8 cellular contexts compared by ENCODE assay signal in genomic region chr11:7278314-7278917, GRCh38. TPM values are rescaled to one million over a fixed set of nuclear protein-coding genes. Genes with fewer than 3 reads are reported as not detected.
DNase-seq lines count a peak whose midpoint lies in the region; ATAC-seq, FAIRE-seq and TF ChIP-seq lines count a peak whose summit lies in the region.

No MANE protein-coding gene starts in this region.

- no peak overlapping the region for H3K27ac ChIP-seq in HepG2 (ENCODE audit: extremely low read length, insufficient read depth, low read length)
- H3K27ac ChIP-seq in ascending aorta, result no peak overlapping the region

- H3K4me3 ChIP-seq in adipocyte (ENCODE audit: low read length), result no peak overlapping the region
- no peak overlapping the region for H3K4me3 ChIP-seq in HepG2 (replicated peaks in 1 of 3; ENCODE audit: insufficient read depth in 1 of 3, low read depth in 2 of 3, low read length in 3 of 3)
- no peak overlapping the region for H3K4me3 ChIP-seq in ascending aorta

- 3% methylated on average over 3 of the region's 3 CpGs for WGBS in HepG2 (ENCODE audit: low lambda C conversion rate)

- peaks cover 57% of the 10 kb centered on the region for H3K27me3 ChIP-seq in adipocyte (replicated peaks; ENCODE audit: control insufficient read depth, insufficient read depth, low read length)
- H3K27me3 ChIP-seq in HepG2 (ENCODE audit: control insufficient read depth in 1 of 2, insufficient read depth in 2 of 2, low read length in 2 of 2), result no peaks in the 10 kb centered on the region
- no peaks in the 10 kb centered on the region for H3K27me3 ChIP-seq in ascending aorta

- no peaks in the 10 kb centered on the region for H4K20me1 ChIP-seq in HepG2 (ENCODE audit: insufficient read depth, low read length)

- intact Hi-C loops in HepG2 (cut with micrococcal nuclease; ENCODE audit: unreplicated experiment) (loop anchor here (2.0 kb wide), 1 partner anchor 180 kb away; no protein-coding TSS in a partner anchor), ascending aorta (cut with DNase I) (loop anchor here (10.0 kb wide), 1 partner anchor 1844 kb away; no protein-coding TSS in a partner anchor)

- H3K9ac ChIP-seq in adipocyte (ENCODE audit: low read length), result no peak overlapping the region
- no peak overlapping the region for H3K9ac ChIP-seq in HepG2 (ENCODE audit: insufficient read depth, low read depth, low read length)

- H3K4me1 ChIP-seq in adipocyte (ENCODE audit: control insufficient read depth, insufficient read depth, low read length), result no peaks in the 10 kb centered on the region
- H3K4me1 ChIP-seq in HepG2 (ENCODE audit: insufficient read depth, low read length), result no peaks in the 10 kb centered on the region
- no peaks in the 10 kb centered on the region for H3K4me1 ChIP-seq in ascending aorta

- no peak for TF ChIP-seq EP300 in HepG2 (IDR thresholded peaks at IDR 0.05; ENCODE audit: low read depth in 2 of 2, low read length in 2 of 2)
- TF ChIP-seq EP300 in HepG2 (CRISPR knock-in tag; IDR thresholded peaks at IDR 0.05; ENCODE audit: borderline replicate concordance), result no peak

- in situ Hi-C loops in HepG2 (cut with HindIII; ENCODE audit: extremely low pct_ligation_motif_present, low pct_unique_long_range_greater_than_20kb), result no loop called here
- in situ Hi-C loops in G401 (cut with HindIII; ENCODE audit: low sequenced_read_pairs), result no loop called here

- no peak overlapping the region for H3K4me2 ChIP-seq in HepG2 (ENCODE audit: low read depth, low read length)

- no TSS peak for BruUV-seq in HepG2 (replicated peaks; lab: Mats Ljungman, UMichigan)

- CTCF ChIA-PET in HepG2 (lab: Yijun Ruan, JAX; ENCODE audit: low intra/inter-chr PET ratio, low total read pairs), result interaction anchor here (1.2 kb wide), 1 partner anchor 180 kb away, joined by 11 read pairs; no protein-coding TSS in a partner anchor

- H3K9me3 ChIP-seq in adipocyte (ENCODE audit: control insufficient read depth, low read length), result no peaks in the 10 kb centered on the region
- no peaks in the 10 kb centered on the region for H3K9me3 ChIP-seq in HepG2 (ENCODE audit: low read length)
- H3K9me3 ChIP-seq in ascending aorta, result no peaks in the 10 kb centered on the region

- no peaks in the 10 kb centered on the region for H3K79me2 ChIP-seq in HepG2 (ENCODE audit: insufficient read depth, low read length)

- no peak for TF ChIP-seq POLR2A in HepG2 (IDR thresholded peaks at IDR 0.05; ENCODE audit: insufficient read depth in 1 of 2, low read depth in 2 of 2, low read length in 2 of 2)

- no peak for TF ChIP-seq RAD21 in HepG2 (CRISPR knock-in tag; IDR thresholded peaks at IDR 0.05)

- POLR2A ChIA-PET in HepG2 (lab: Yijun Ruan, JAX), result no interaction called here

- ATAC-seq in HG03571 (IDR thresholded peaks at IDR 0.05; ENCODE audit: unreplicated experiment) (peak; percentile 51), HepG2 (peak; percentile 68), HG03095 (IDR thresholded peaks at IDR 0.05; ENCODE audit: unreplicated experiment) (no peak)

- DNase-seq in stimulated activated CD4-positive, alpha-beta T cell treated with anti-CD3 and anti-CD28 coated beads, Interleukin-15, amount 100 ng/mL, for 24 hours, result peak; percentile 5
- DNase-seq in stimulated activated CD4-positive, alpha-beta T cell treated with anti-CD3 and anti-CD28 coated beads, Interleukin-12 subunit alpha, Interleukin-12 subunit beta, amount 100 ng/mL, for 4 hours, result no peak
- DNase-seq in adipocyte (ENCODE audit: low read depth) (peak; percentile 50), HepG2 (ENCODE audit: low spot score) (peak; percentile 10), G401 (ENCODE audit: low spot score) (no peak), ascending aorta (ENCODE audit: low spot score in 2 of 2) (no peak)

- TF ChIP-seq CTCF in HepG2 (CRISPR knock-in tag; IDR thresholded peaks at IDR 0.05), result peak; percentile 49
- TF ChIP-seq CTCF in ascending aorta (IDR thresholded peaks at IDR 0.05), result peak in 1 of 3 experiments; percentile 35

- no peak overlapping the region for H2AFZ ChIP-seq in HepG2 (ENCODE audit: low read length)

- H3K36me3 ChIP-seq in adipocyte (ENCODE audit: control insufficient read depth, insufficient read depth, low read length, severe bottlenecking), result no peaks in the 10 kb centered on the region
- H3K36me3 ChIP-seq in HepG2 (replicated peaks in 1 of 2; ENCODE audit: control insufficient read depth in 1 of 2, insufficient read depth in 2 of 2, low read length in 2 of 2), result no peaks in the 10 kb centered on the region
- no peaks in the 10 kb centered on the region for H3K36me3 ChIP-seq in ascending aorta

- FAIRE-seq in HepG2 (lab: Jason Lieb, UNC), result no peak

TF ChIP-seq in HepG2, 621 proteins besides CTCF, POLR2A, EP300 and RAD21 (continues in another document):
- no peak for TF ChIP-seq ZNF138 (CRISPR knock-in tag; IDR thresholded peaks at IDR 0.05; ENCODE audit: low read depth)
- TF ChIP-seq ARID3A (IDR thresholded peaks at IDR 0.05; ENCODE audit: low read depth, low read length), result no peak
- no peak for TF ChIP-seq NCOA5 (CRISPR knock-in tag; IDR thresholded peaks at IDR 0.05)
- no peak for TF ChIP-seq PAXIP1 (CRISPR knock-in tag; conservative IDR thresholded peaks at IDR 0.05)
- no peak for TF ChIP-seq PAX8 (CRISPR knock-in tag; IDR thresholded peaks at IDR 0.05; ENCODE audit: borderline replicate concordance)
- no peak for TF ChIP-seq MIER3 (CRISPR knock-in tag; IDR thresholded peaks at IDR 0.05; ENCODE audit: borderline replicate concordance)

RNA-seq across cellular contexts. Expression of gene SYT9, which starts 26.7 kb away (rescaled TPM):
- total RNA-seq in HepG2 (2016; rRNA removed; fragmentation: Illumina TruSeq; extraction: Trizol), result not detected in 2 replicates
- total RNA-seq in HepG2 (2016; cell fraction: cytosol; rRNA removed; fragmentation: Illumina TruSeq; extraction: Trizol; ENCODE audit: low read depth), result not detected in 2 replicates
- total RNA-seq in HepG2 (2016; cell fraction: insoluble cytoplasmic fraction; rRNA removed; fragmentation: Illumina TruSeq; extraction: Trizol), result not detected in 2 replicates
- not detected in 2 replicates for total RNA-seq in HepG2 (2016; cell fraction: membrane; rRNA removed; fragmentation: Illumina TruSeq; extraction: Trizol)
- not detected in 2 replicates for total RNA-seq in HepG2 (2016; cell fraction: nucleus; rRNA removed; fragmentation: Illumina TruSeq; extraction: Trizol)
- polyA plus RNA-seq in HepG2 (2011; rRNA removed), result not detected in 2 replicates
- not detected in 2 replicates for polyA plus RNA-seq in HepG2 (2011; cell fraction: cytosol; rRNA removed)
- not detected in 2 replicates for polyA plus RNA-seq in HepG2 (2011; cell fraction: nucleus; rRNA removed)
- not detected in 2 replicates for polyA plus RNA-seq in HepG2 (2012)
- polyA plus RNA-seq in HepG2 (2016; cell fraction: cytosol; fragmentation: Illumina TruSeq; extraction: Trizol; ENCODE audit: low read depth), result not detected in 2 replicates
- not detected in 2 replicates for polyA plus RNA-seq in HepG2 (2016; cell fraction: insoluble cytoplasmic fraction; fragmentation: Illumina TruSeq; extraction: Trizol; ENCODE audit: low read depth)
- polyA plus RNA-seq in HepG2 (2016; cell fraction: membrane; fragmentation: Illumina TruSeq; extraction: Trizol; ENCODE audit: low read depth), result not detected in 2 replicates
- not detected in 2 replicates for polyA plus RNA-seq in HepG2 (2016; cell fraction: nucleus; fragmentation: Illumina TruSeq; extraction: Trizol; ENCODE audit: insufficient read depth, low read depth)
- polyA minus RNA-seq in HepG2 (2011; rRNA and poly(A)+ RNA removed; ENCODE audit: low replicate concordance), result not detected in 2 replicates
- polyA minus RNA-seq in HepG2 (2011; cell fraction: cytosol; rRNA and poly(A)+ RNA removed), result not detected in 2 replicates
- polyA minus RNA-seq in HepG2 (2011; cell fraction: nucleus; rRNA and poly(A)+ RNA removed), result not detected in 2 replicates
- total RNA-seq in G401 (2014; rRNA removed; shearing (Covaris generic)), result 1.3 and 2.0 TPM in 2 replicates
- total RNA-seq in ascending aorta, result 3.1 TPM

Comparison
In these comparisons a context has a peak if more than half of its experiments do, and no peak if none do; other contexts are left out.
1. DNase-seq: peak in stimulated activated CD4-positive, alpha-beta T cell treated with anti-CD3 and anti-CD28 coated beads, Interleukin-15, amount 100 ng/mL, for 24 hours (single experiment), adipocyte (single experiment) and HepG2 (single experiment); none in stimulated activated CD4-positive, alpha-beta T cell treated with anti-CD3 and anti-CD28 coated beads, Interleukin-12 subunit alpha, Interleukin-12 subunit beta, amount 100 ng/mL, for 4 hours (single experiment), G401 (single experiment) and ascending aorta (0 of 2).